In the genomic region with DNA sequence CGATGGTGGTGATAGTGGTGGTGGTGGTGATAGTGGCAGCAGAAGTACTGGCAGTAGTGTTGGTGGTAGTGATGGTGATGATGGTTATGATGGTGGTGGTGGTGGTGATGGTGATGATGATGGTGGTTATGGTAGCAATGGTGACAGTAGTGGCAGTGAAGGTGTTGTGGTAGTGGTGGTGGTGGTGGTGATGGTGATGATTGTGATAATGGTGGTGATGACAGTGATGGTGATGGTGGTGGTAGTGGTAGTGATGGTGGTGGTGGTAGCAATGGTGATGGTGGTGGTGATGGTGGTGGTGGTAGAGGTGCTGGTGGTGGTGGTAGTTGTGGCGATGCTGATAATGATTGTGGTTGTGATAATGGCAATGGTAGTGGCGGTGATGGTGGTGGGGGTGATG, we compare ENCODE assay signal across 20 cellular contexts.
A peak's percentile ranks its signal among the peaks of the same experiment; 100 is the strongest.
DNase-seq lines count a peak whose midpoint lies in the region; ATAC-seq, FAIRE-seq and TF ChIP-seq lines count a peak whose summit lies in the region.
"Had no signal": no experiment of that assay in that cellular context is flagged by ENCODE, and none has a peak within 500 bp of the region (broad histone marks: within the 10 kb centered on the region; RNA-seq: fewer than 3 reads in every experiment).

No MANE protein-coding gene starts in this region.

- H3K56ac ChIP-seq in H9 (ENCODE audit: insufficient read length, low read depth, low read length) = peak overlapping the region; percentile 12
- peak overlapping the region; percentile 70 for H3K56ac ChIP-seq in H1 (replicated peaks; ENCODE audit: insufficient read length, low read depth, low read length)

- no peak for TF ChIP-seq EP300 in H1 (IDR thresholded peaks at IDR 0.05; ENCODE audit: borderline replicate concordance in 1 of 2, low read depth in 2 of 2, low read length in 2 of 2)

- no peaks in the 10 kb centered on the region for H4K20me1 ChIP-seq in H9 (ENCODE audit: control insufficient read depth, insufficient read depth, insufficient read length)
- H4K20me1 ChIP-seq in H1 (replicated peaks in 1 of 2; ENCODE audit: control insufficient read depth in 1 of 2, insufficient read depth in 2 of 2, low read length in 2 of 2) = peaks cover 0 to 10% of the 10 kb centered on the region in 2 experiments
- H4K20me1 ChIP-seq in osteoblast (ENCODE audit: insufficient read depth, low read length) = no peaks in the 10 kb centered on the region
- no peaks in the 10 kb centered on the region for H4K20me1 ChIP-seq in PC-3 (ENCODE audit: low read length)

- no peak overlapping the region for H3K4me3 ChIP-seq in H1 (ENCODE audit: extremely low read depth in 1 of 4, insufficient read depth in 2 of 4, low read depth in 3 of 4, low read length in 4 of 4)
- no peak overlapping the region for H3K4me3 ChIP-seq in osteoblast (ENCODE audit: insufficient read depth, low read length)
- no peak overlapping the region for H3K4me3 ChIP-seq in PC-3 (ENCODE audit: low read length)

- DNase-seq in H9 (no peak), H1 (ENCODE audit: low read depth in 1 of 2, low spot score in 2 of 2) (no peak), osteoblast (ENCODE audit: insufficient read length, low spot score, missing footprints) (no peak), D721Med (ENCODE audit: insufficient read length, low spot score) (no peak), pons (ENCODE audit: low spot score) (no peak), PC-3 (no peak)
- DNase-seq: C1 segment of cervical spinal cord; Calu3; CD4-positive, alpha-beta memory T cell; COR-L47; DMS153; DND-41; GOT3; H7; HFFc6 had no signal

- H2BK15ac ChIP-seq in H9 (ENCODE audit: low read depth, low read length) (no peak overlapping the region), H1 (ENCODE audit: low read length) (no peak overlapping the region)

- H3K9me2 ChIP-seq in PC-3 (replicated peaks; ENCODE audit: low read length) = no peaks in the 10 kb centered on the region

- H3K4me2 ChIP-seq in H9 (ENCODE audit: insufficient read depth, insufficient read length, low read length) (no peak overlapping the region), H1 (ENCODE audit: insufficient read depth in 1 of 2, low read depth in 2 of 2, low read length in 2 of 2) (no peak overlapping the region), osteoblast (ENCODE audit: insufficient read depth, low read length) (no peak overlapping the region), PC-3 (ENCODE audit: low read length) (no peak overlapping the region)

- CTCF ChIA-PET in H1 (lab: Charles Lee; ENCODE audit: partially characterized antibody) = no interaction called here
- CTCF ChIA-PET in PC-3 (lab: Charles Lee) = no interaction called here

- no peaks in the 10 kb centered on the region for H3K23me2 ChIP-seq in H9 (ENCODE audit: insufficient read length, low read depth, low read length, poor library complexity, severe bottlenecking)
- H3K23me2 ChIP-seq in H1 (ENCODE audit: low read depth, low read length) = peaks cover 14% of the 10 kb centered on the region; the same call in 1 of the 2 replicates

- no peaks in the 10 kb centered on the region for H3K36me3 ChIP-seq in H1 (ENCODE audit: control insufficient read depth in 2 of 4, insufficient read depth in 4 of 4, low read length in 3 of 4)
- no peaks in the 10 kb centered on the region for H3K36me3 ChIP-seq in osteoblast (ENCODE audit: insufficient read depth, low read length)
- no peaks in the 10 kb centered on the region for H3K36me3 ChIP-seq in PC-3 (ENCODE audit: low read depth, low read length)

- TF ChIP-seq CTCF in 22Rv1 (IDR thresholded peaks at IDR 0.05) = no peak
- TF ChIP-seq CTCF in H9 (conservative IDR thresholded peaks at IDR 0.05) = no peak
- TF ChIP-seq CTCF in H1 (IDR thresholded peaks at IDR 0.05; ENCODE audit: control extremely low read depth in 1 of 3, insufficient read depth in 1 of 3, low read depth in 1 of 3, low read length in 3 of 3) = no peak
- no peak for TF ChIP-seq CTCF in osteoblast (IDR thresholded peaks at IDR 0.05; ENCODE audit: extremely low read depth, low read depth, low read length)
- no peak for TF ChIP-seq CTCF in D721Med (IDR thresholded peaks at IDR 0.05; ENCODE audit: insufficient read depth, missing control alignments)
- TF ChIP-seq CTCF in PC-3 (conservative IDR thresholded peaks at IDR 0.05; ENCODE audit: low read depth, low read length) = no peak

- no peak overlapping the region for H3K4me3 Mint-ChIP-seq in H9
- H3K4me3 Mint-ChIP-seq: CD4-positive, alpha-beta memory T cell; HFFc6 had no signal

- H2AFZ ChIP-seq in H9 (ENCODE audit: low read length) (no peak overlapping the region), H1 (ENCODE audit: low read length) (no peak overlapping the region), osteoblast (ENCODE audit: low read length) (no peak overlapping the region), PC-3 (ENCODE audit: low read length) (no peak overlapping the region)

- H2BK120ac ChIP-seq in H9 (ENCODE audit: low read depth, low read length, poor library complexity, severe bottlenecking) (no peak overlapping the region), H1 (replicated peaks; ENCODE audit: low read depth, low read length) (no peak overlapping the region)

- no peak overlapping the region for H3K27ac Mint-ChIP-seq in H9
- H3K27ac Mint-ChIP-seq: CD4-positive, alpha-beta memory T cell; HFFc6 had no signal

- no peak overlapping the region for H3K18ac ChIP-seq in H9 (ENCODE audit: insufficient read length, low read depth, low read length)
- H3K18ac ChIP-seq in H1 (ENCODE audit: extremely low read depth, low read length) = no peak overlapping the region

- no peak overlapping the region for H4K91ac ChIP-seq in H9 (ENCODE audit: insufficient read length, low read depth, low read length)
- no peak overlapping the region for H4K91ac ChIP-seq in H1 (replicated peaks; ENCODE audit: insufficient read length, low read length)

- H3K27me3 ChIP-seq in H9 (ENCODE audit: insufficient read depth, low read length) (no peaks in the 10 kb centered on the region), H1 (replicated peaks in 1 of 4; ENCODE audit: control insufficient read depth in 3 of 4, extremely low read depth in 1 of 4, insufficient read depth in 3 of 4, low read length in 3 of 4) (no peaks in the 10 kb centered on the region), osteoblast (ENCODE audit: insufficient read depth, low read length) (no peaks in the 10 kb centered on the region), PC-3 (ENCODE audit: low read length) (no peaks in the 10 kb centered on the region)

- H3F3A ChIP-seq in PC-3 (ENCODE audit: low read length, unreplicated experiment) = no peaks in the 10 kb centered on the region

- H3K9me3 ChIP-seq in H9 (ENCODE audit: control insufficient read depth, low read depth, low read length) (no peaks in the 10 kb centered on the region), H1 (ENCODE audit: insufficient read depth in 2 of 2, low read depth in 1 of 2, low read length in 1 of 2) (no peaks in the 10 kb centered on the region; a peak in 1 of 4 replicates), osteoblast (ENCODE audit: low read depth, low read length) (no peaks in the 10 kb centered on the region), PC-3 (ENCODE audit: low read length) (no peaks in the 10 kb centered on the region)

- H3K36me3 Mint-ChIP-seq in H9 (ENCODE audit: insufficient read depth in 1 of 3, low read depth in 3 of 3) = no peaks in the 10 kb centered on the region
- H3K36me3 Mint-ChIP-seq: CD4-positive, alpha-beta memory T cell had no signal

- H3K79me1 ChIP-seq in H9 (ENCODE audit: insufficient read depth, low read depth, low read length, poor library complexity, severe bottlenecking) (no peaks in the 10 kb centered on the region), H1 (ENCODE audit: low read depth, low read length) (no peaks in the 10 kb centered on the region)

- H2AK5ac ChIP-seq in H9 (ENCODE audit: insufficient read length, low read length) (no peak overlapping the region), H1 (ENCODE audit: low read depth, low read length) (peak overlapping the region; percentile 47; the same call in 1 of the 2 replicates)

- H3K4me1 Mint-ChIP-seq in H9 = 0 out of 4 replicates have a peak, but pooled peaks cover 0 to 4% of the 10 kb centered on the region in 2 experiments
- H3K4me1 Mint-ChIP-seq: CD4-positive, alpha-beta memory T cell had no signal

- H3K27me3 Mint-ChIP-seq in H9 (ENCODE audit: low read depth) = peaks cover 9% of the 10 kb centered on the region
- H3K27me3 Mint-ChIP-seq: CD4-positive, alpha-beta memory T cell had no signal

- H3K27ac ChIP-seq in 22Rv1 = peak overlapping the region; percentile 98
- no peak overlapping the region for H3K27ac ChIP-seq in H9 (ENCODE audit: insufficient read length, low read depth, low read length)
- H3K27ac ChIP-seq in H1 (ENCODE audit: low read depth, low read length) = no peak overlapping the region
- H3K27ac ChIP-seq in osteoblast (ENCODE audit: low read depth, low read length) = peak overlapping the region; percentile 20
- no peak overlapping the region for H3K27ac ChIP-seq in PC-3 (ENCODE audit: low read length)

- H3K4me1 ChIP-seq in H9 (ENCODE audit: insufficient read depth, low read length) (no peaks in the 10 kb centered on the region), H1 (replicated peaks in 1 of 4; ENCODE audit: control insufficient read depth in 3 of 4, insufficient read depth in 4 of 4, low read length in 3 of 4) (no peaks in the 10 kb centered on the region), osteoblast (ENCODE audit: insufficient read depth, low read length) (peaks cover 58% of the 10 kb centered on the region), PC-3 (ENCODE audit: insufficient read depth, low read length) (peaks cover 26% of the 10 kb centered on the region)

- no CpG with 5 or more reads among the region's 3 CpGs for WGBS in H9 (ENCODE audit: extremely low coverage, insufficient read length, low lambda C conversion rate)
- WGBS in H1 (ENCODE audit: extremely low coverage in 1 of 2, insufficient coverage in 1 of 2, insufficient read length in 1 of 2, insufficient replicate concordance in 2 of 2, low coverage in 1 of 2, low lambda C conversion rate in 2 of 2, missing lambda C conversion rate in 1 of 2), 2 experiments = 90% methylated on average over 3 of the region's 3 CpGs; no CpG with 5 or more reads in 1 of the 2 experiments

- TF ChIP-seq RAD21 in H1 (IDR thresholded peaks at IDR 0.05 in 1 of 2, conservative IDR thresholded peaks at IDR 0.05 in 1 of 2; ENCODE audit: low read depth in 2 of 2, low read length in 2 of 2) = no peak

- H4K8ac ChIP-seq in H9 (replicated peaks; ENCODE audit: insufficient read length, low read depth, low read length) (peak overlapping the region; percentile 25), H1 (ENCODE audit: extremely low read depth, insufficient read depth, low read length) (no peak overlapping the region)

- H4K5ac ChIP-seq in H9 (ENCODE audit: insufficient read length, low read depth, low read length) = peak overlapping the region; percentile 14
- no peak overlapping the region for H4K5ac ChIP-seq in H1 (ENCODE audit: insufficient read length, low read depth, low read length)

- no peak overlapping the region for H3K23ac ChIP-seq in H9 (ENCODE audit: insufficient read length, low read depth, low read length)
- no peak overlapping the region for H3K23ac ChIP-seq in H1 (ENCODE audit: insufficient read length)

- FAIRE-seq in H1 (lab: Jason Lieb, UNC) (no peak), D721Med (lab: Jason Lieb, UNC) (no peak)
- FAIRE-seq: G401.6, GM19239 had no signal

- H2BK5ac ChIP-seq in H9 (ENCODE audit: insufficient read length, low read length) (no peak overlapping the region), H1 (ENCODE audit: low read depth, low read length) (no peak overlapping the region)

- intact Hi-C loops in PC-3 (cut with micrococcal nuclease) = no loop called here

- no peak overlapping the region for H3K4ac ChIP-seq in H9 (ENCODE audit: low read depth, low read length)
- no peak overlapping the region for H3K4ac ChIP-seq in H1 (replicated peaks; ENCODE audit: insufficient read length, low read depth, low read length)

- ATAC-seq in PC-3 (no peak), GM21825 (IDR thresholded peaks at IDR 0.05; ENCODE audit: unreplicated experiment) (no peak)
- ATAC-seq: HCT116 had no signal

- POLR2A ChIA-PET in H1 (lab: Charles Lee; ENCODE audit: partially characterized antibody) (no interaction called here), PC-3 (lab: Charles Lee; ENCODE audit: unreplicated experiment) (no interaction called here)

- H3K9me3 Mint-ChIP-seq in H9 = no peaks in the 10 kb centered on the region
- H3K9me3 Mint-ChIP-seq: CD4-positive, alpha-beta memory T cell; HFFc6 had no signal

- H3K79me2 ChIP-seq in H9 (ENCODE audit: insufficient read depth, low read length) = no peaks in the 10 kb centered on the region
- H3K79me2 ChIP-seq in H1 (ENCODE audit: control insufficient read depth in 1 of 2, insufficient read depth in 2 of 2, low read length in 2 of 2) = no peaks in the 10 kb centered on the region
- H3K79me2 ChIP-seq in osteoblast (ENCODE audit: insufficient read depth, low read length) = no peaks in the 10 kb centered on the region
- H3K79me2 ChIP-seq in PC-3 (ENCODE audit: low read length) = no peaks in the 10 kb centered on the region

- H2BK20ac ChIP-seq in H9 (ENCODE audit: low read depth, low read length, poor library complexity, severe bottlenecking) = no peak overlapping the region
- H2BK20ac ChIP-seq in H1 (ENCODE audit: low read length) = no peak overlapping the region

- no peak for TF ChIP-seq POLR2A in H1 (IDR thresholded peaks at IDR 0.05; ENCODE audit: control extremely low read depth in 1 of 2, low read depth in 2 of 2, low read length in 2 of 2)

- no peak overlapping the region for H2BK12ac ChIP-seq in H9 (ENCODE audit: insufficient read length, low read depth, low read length)
- 0 out of 2 replicates have a peak overlapping the region, but pooled peaks have one; percentile 50 for H2BK12ac ChIP-seq in H1 (ENCODE audit: low read depth, low read length)

- no peak overlapping the region for H3T11ph ChIP-seq in H9 (ENCODE audit: low read length)

- H3K14ac ChIP-seq in H9 (ENCODE audit: insufficient read depth, low read length) (no peak overlapping the region), H1 (ENCODE audit: insufficient read length) (no peak overlapping the region)

- H3K9ac ChIP-seq in H9 (ENCODE audit: extremely low read depth, insufficient read length, low read length) (no peak overlapping the region), H1 (replicated peaks in 1 of 4; ENCODE audit: extremely low read depth in 1 of 4, low read depth in 3 of 4, low read length in 3 of 4) (no peak overlapping the region), PC-3 (ENCODE audit: low read length) (no peak overlapping the region)

- BruUV-seq in PC-3 (replicated peaks; lab: Mats Ljungman, UMichigan) = no TSS peak

Comparison
In these comparisons a context has a peak if more than half of its experiments do, and no peak if none do; other contexts are left out.
1. H3K27ac ChIP-seq: peak in 22Rv1 (single experiment) and osteoblast (single experiment); none in H9 (single experiment), H1 (single experiment) and PC-3 (single experiment).